Comparison of ENCODE assay signal across 8 cellular contexts in the genomic region with DNA sequence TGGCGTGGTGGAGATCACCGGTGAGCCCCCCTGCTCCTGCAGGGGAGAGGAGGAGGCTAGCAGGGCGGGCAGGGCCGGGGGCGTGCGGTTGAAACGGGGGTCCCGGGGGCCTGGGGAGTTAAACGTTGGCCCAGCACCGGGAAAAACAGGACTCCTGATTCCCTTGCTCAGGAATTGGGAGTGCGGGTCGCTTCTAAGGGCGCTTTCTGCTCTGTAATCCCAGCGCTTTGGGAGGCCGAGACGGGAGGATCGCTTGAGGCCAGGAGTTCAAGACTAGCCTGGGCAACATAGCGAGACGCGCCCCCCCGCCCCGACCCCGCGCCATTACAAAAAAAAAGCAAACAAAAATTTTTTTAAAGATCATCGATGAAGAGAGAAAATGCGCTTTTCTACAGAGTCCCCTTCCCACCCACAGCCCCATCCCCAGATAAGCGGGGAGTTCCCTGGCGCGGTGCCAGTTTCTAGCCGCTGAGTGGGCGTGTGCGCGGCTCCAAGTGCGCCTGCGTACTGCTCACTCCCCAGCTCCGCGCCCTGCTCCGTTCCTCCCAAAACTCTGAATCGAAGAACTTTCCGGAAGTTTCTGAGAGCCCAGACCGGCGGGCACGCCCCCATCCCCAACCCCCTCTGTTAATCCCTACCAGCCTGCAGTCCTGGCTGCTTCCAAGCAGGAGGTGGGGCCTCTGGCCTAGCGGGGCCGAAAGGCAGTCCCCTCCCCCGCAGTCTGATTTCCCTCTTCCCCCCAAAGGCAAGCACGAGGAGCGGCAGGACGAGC. TPM values are rescaled to one million over a fixed set of nuclear protein-coding genes. Genes with fewer than 3 reads are reported as not detected.
DNase-seq lines count a peak whose midpoint lies in the region; FAIRE-seq and TF ChIP-seq lines count a peak whose summit lies in the region.

No MANE protein-coding gene starts in this region.

- FAIRE-seq in A204.1 (lab: Jason Lieb, UNC) (peak; percentile 73), GM18507 (lab: Jason Lieb, UNC) (peak; percentile 83)

- peak overlapping the region; percentile 83 to 97 (median 93) for H3K4me3 Mint-ChIP-seq in IgD-negative memory B cell
- H3K4me3 Mint-ChIP-seq in activated naive CD4-positive, alpha-beta T cell treated with anti-CD3 and anti-CD28 coated beads, Interleukin-2, amount 50 U/mL, for 24 hours = peak overlapping the region; percentile 85

- WGBS in SK-N-SH (ENCODE audit: low lambda C conversion rate) = 1% methylated on average over 47 of the region's 49 CpGs

- no peaks in the 10 kb centered on the region for H3K36me3 Mint-ChIP-seq in IgD-negative memory B cell
- H3K36me3 Mint-ChIP-seq in activated naive CD4-positive, alpha-beta T cell treated with anti-CD3 and anti-CD28 coated beads, Interleukin-2, amount 50 U/mL, for 24 hours = no peaks in the 10 kb centered on the region

- peaks cover 4 to 9% (median 6%) of the 10 kb centered on the region in 3 donors for H3K4me1 Mint-ChIP-seq in IgD-negative memory B cell
- peaks cover 13% of the 10 kb centered on the region for H3K4me1 Mint-ChIP-seq in activated naive CD4-positive, alpha-beta T cell treated with anti-CD3 and anti-CD28 coated beads, Interleukin-2, amount 50 U/mL, for 24 hours

- peak overlapping the region; percentile 71 to 86 for H3K27ac ChIP-seq in SK-N-SH (ENCODE audit: low read depth in 2 of 2, low read length in 1 of 2)

- TF ChIP-seq CTCF in SK-N-SH (IDR thresholded peaks at IDR 0.05) = 0 out of 2 replicates have a peak, but pooled peaks have one; percentile 1

- H2AFZ ChIP-seq in SK-N-SH (ENCODE audit: low read depth) = peak overlapping the region; percentile 75; the same call in 1 of the 2 replicates

- H3K9ac ChIP-seq in SK-N-SH = peak overlapping the region; percentile 88

- H3K36me3 ChIP-seq in SK-N-SH (replicated peaks in 1 of 2; ENCODE audit: control insufficient read depth in 1 of 2, insufficient read depth in 2 of 2, low read length in 1 of 2) = peaks cover 3 to 10% of the 10 kb centered on the region in 2 experiments

- peaks cover 19% of the 10 kb centered on the region for H3F3A ChIP-seq in SK-N-SH (replicated peaks; ENCODE audit: insufficient read depth)

- H3K27ac Mint-ChIP-seq in IgD-negative memory B cell = peak overlapping the region; percentile 74 to 82 (median 76)
- H3K27ac Mint-ChIP-seq in activated naive CD4-positive, alpha-beta T cell treated with anti-CD3 and anti-CD28 coated beads, Interleukin-2, amount 50 U/mL, for 24 hours = peak overlapping the region; percentile 89

- H3K4me1 ChIP-seq in SK-N-SH (ENCODE audit: control insufficient read depth in 1 of 2, insufficient read depth in 2 of 2, low read depth in 1 of 2, low read length in 1 of 2) = peaks cover 18 to 21% of the 10 kb centered on the region in 2 experiments; a peak in 2 of 4 replicates

- no peaks in the 10 kb centered on the region for H3K9me2 ChIP-seq in SK-N-SH

- CTCF ChIA-PET in SK-N-SH (lab: Yijun Ruan, JAX) = interaction anchor here (1.1 to 31.3 kb wide), 5 partner anchors 9 to 56 kb away, joined by 4 to 774 read pairs (median 6); partner anchors contain the start of gene YWHAG

- POLR2A ChIA-PET in SK-N-SH (lab: Yijun Ruan, JAX) = interaction anchor here (0.7 to 2.4 kb wide), 6 partner anchors 8 to 118 kb away, joined by 3 to 10 read pairs (median 5); partner anchors contain the start of gene YWHAG

- 0 out of 2 replicates have a peak, but pooled peaks have one; percentile 8 for TF ChIP-seq RAD21 in SK-N-SH (IDR thresholded peaks at IDR 0.05; ENCODE audit: low read length)

- TF ChIP-seq EP300 in SK-N-SH (IDR thresholded peaks at IDR 0.05; ENCODE audit: borderline replicate concordance in 1 of 2, low read depth in 1 of 2, low read length in 1 of 2) = peak; percentile 29 to 87; a peak in 3 of 4 replicates

- H3K4me2 ChIP-seq in SK-N-SH = peak overlapping the region; percentile 87

- H3K4me3 ChIP-seq in SK-N-SH (ENCODE audit: low read depth in 2 of 2, low read length in 1 of 2) = peak overlapping the region; percentile 63 to 96

- peaks cover 24% of the 10 kb centered on the region for H3K79me2 ChIP-seq in SK-N-SH (ENCODE audit: insufficient read depth)

- H3K9me3 ChIP-seq in SK-N-SH = no peaks in the 10 kb centered on the region

- H4K20me1 ChIP-seq in SK-N-SH (ENCODE audit: insufficient read depth) = peaks cover 8% of the 10 kb centered on the region

- no peaks in the 10 kb centered on the region for H3K9me3 Mint-ChIP-seq in IgD-negative memory B cell
- no peaks in the 10 kb centered on the region for H3K9me3 Mint-ChIP-seq in activated naive CD4-positive, alpha-beta T cell treated with anti-CD3 and anti-CD28 coated beads, Interleukin-2, amount 50 U/mL, for 24 hours

- no peaks in the 10 kb centered on the region for H3K27me3 ChIP-seq in SK-N-SH (ENCODE audit: insufficient read depth)

- DNase-seq in GM18507 (ENCODE audit: extremely low spot score, insufficient read length, low read depth) = peak; percentile 75
- DNase-seq in SK-N-SH = peak; percentile 90
- peak; percentile 69 for DNase-seq in globus pallidus (ENCODE audit: low spot score)
- DNase-seq in occipital lobe (lab: John Stamatoyannopoulos, UW) = peak; percentile 36
- peak; percentile 69 for DNase-seq in superior temporal gyrus (ENCODE audit: extremely low spot score)

- peaks cover 4% of the 10 kb centered on the region for H3K27me3 Mint-ChIP-seq in IgD-negative memory B cell
- no peaks in the 10 kb centered on the region for H3K27me3 Mint-ChIP-seq in activated naive CD4-positive, alpha-beta T cell treated with anti-CD3 and anti-CD28 coated beads, Interleukin-2, amount 50 U/mL, for 24 hours

TF ChIP-seq in SK-N-SH, 30 proteins besides CTCF, POLR2A, EP300 and RAD21 (continues in another document):
- TF ChIP-seq TCF12 (IDR thresholded peaks at IDR 0.05) = peak; percentile 49; the same call in 1 of the 2 replicates
- 0 out of 2 replicates have a peak, but pooled peaks have one; percentile 11 for TF ChIP-seq FOXJ3 (CRISPR knock-in tag; IDR thresholded peaks at IDR 0.05)
- 0 out of 2 replicates have a peak, but pooled peaks have one; percentile 11 for TF ChIP-seq POLR2AphosphoS5 (IDR thresholded peaks at IDR 0.05; ENCODE audit: low read depth, low read length)
- TF ChIP-seq ELF1 (IDR thresholded peaks at IDR 0.05) = peak; percentile 74
- no peak for TF ChIP-seq REST (IDR thresholded peaks at IDR 0.05; ENCODE audit: low read depth, low read length)
- TF ChIP-seq TAF1 (IDR thresholded peaks at IDR 0.05; ENCODE audit: borderline replicate concordance, low read depth, low read length) = peak; percentile 74
- no peak for TF ChIP-seq FOXM1 (IDR thresholded peaks at IDR 0.05; ENCODE audit: low read depth)
- TF ChIP-seq, protein P1, sequence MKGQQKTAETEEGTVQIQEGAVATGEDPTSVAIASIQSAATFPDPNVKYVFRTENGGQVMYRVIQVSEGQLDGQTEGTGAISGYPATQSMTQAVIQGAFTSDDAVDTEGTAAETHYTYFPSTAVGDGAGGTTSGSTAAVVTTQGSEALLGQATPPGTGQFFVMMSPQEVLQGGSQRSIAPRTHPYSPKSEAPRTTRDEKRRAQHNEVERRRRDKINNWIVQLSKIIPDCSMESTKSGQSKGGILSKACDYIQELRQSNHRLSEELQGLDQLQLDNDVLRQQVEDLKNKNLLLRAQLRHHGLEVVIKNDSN (IDR thresholded peaks at IDR 0.05; ENCODE audit: borderline replicate concordance, low read depth) = no peak
- TF ChIP-seq CHD2 (IDR thresholded peaks at IDR 0.05; ENCODE audit: low read length, partially characterized antibody) = peak; percentile 94
- TF ChIP-seq MXI1 (IDR thresholded peaks at IDR 0.05; ENCODE audit: low read depth, low read length) = peak; percentile 74
- TF ChIP-seq MAX (IDR thresholded peaks at IDR 0.05; ENCODE audit: low read depth) = peak; percentile 91
- TF ChIP-seq GABPA (IDR thresholded peaks at IDR 0.05; ENCODE audit: low read depth) = no peak; the same call in 1 of the 2 replicates
- peak; percentile 8; the same call in 1 of the 2 replicates for TF ChIP-seq RCOR1 (IDR thresholded peaks at IDR 0.05; ENCODE audit: low read length)

RNA-seq across cellular contexts. Expression of gene HSPB1, which starts 0.8 kb away (rescaled TPM):
- polyA plus RNA-seq in IgD-negative memory B cell (76.4 TPM), SK-N-SH (2012; rRNA removed) (439 and 824 TPM in 2 replicates)
- polyA plus RNA-seq in SK-N-SH (2012; cell fraction: cytosol; rRNA removed) = 324 and 487 TPM in 2 replicates
- 369 and 776 TPM in 2 replicates for polyA plus RNA-seq in SK-N-SH (2012; cell fraction: nucleus; rRNA removed)
- total RNA-seq in occipital lobe = 2.7 TPM

RNA-seq across cellular contexts. Expression of gene YWHAG, which starts 55.5 kb away (rescaled TPM):
- polyA plus RNA-seq in IgD-negative memory B cell (3.5 TPM), SK-N-SH (2012; rRNA removed) (60.4 and 78.0 TPM in 2 replicates)
- 69.7 and 76.5 TPM in 2 replicates for polyA plus RNA-seq in SK-N-SH (2012; cell fraction: cytosol; rRNA removed)
- polyA plus RNA-seq in SK-N-SH (2012; cell fraction: nucleus; rRNA removed) = 49.2 and 56.0 TPM in 2 replicates
- total RNA-seq in occipital lobe = 387 TPM

Comparison
In these comparisons a context has a peak if more than half of its experiments do, and no peak if none do; other contexts are left out.
1. Peak in every context shown above with its lines: DNase-seq, H3K4me3 ChIP-seq and H3K27ac ChIP-seq.
2. DNase-seq: peak in every context shown above with its lines; median percentile 90 in SK-N-SH; 75 in GM18507; 69 in globus pallidus; 69 in superior temporal gyrus; 36 in occipital lobe.
3. RNA of gene YWHAG, which starts 55.5 kb away (polyA plus RNA-seq): 49.2 to 78.0 TPM in SK-N-SH; 3.5 TPM in IgD-negative memory B cell (single experiment); every median in the first group is over 10 times any median in the second.